8 cellular contexts compared by ENCODE assay signal in the genomic region with DNA sequence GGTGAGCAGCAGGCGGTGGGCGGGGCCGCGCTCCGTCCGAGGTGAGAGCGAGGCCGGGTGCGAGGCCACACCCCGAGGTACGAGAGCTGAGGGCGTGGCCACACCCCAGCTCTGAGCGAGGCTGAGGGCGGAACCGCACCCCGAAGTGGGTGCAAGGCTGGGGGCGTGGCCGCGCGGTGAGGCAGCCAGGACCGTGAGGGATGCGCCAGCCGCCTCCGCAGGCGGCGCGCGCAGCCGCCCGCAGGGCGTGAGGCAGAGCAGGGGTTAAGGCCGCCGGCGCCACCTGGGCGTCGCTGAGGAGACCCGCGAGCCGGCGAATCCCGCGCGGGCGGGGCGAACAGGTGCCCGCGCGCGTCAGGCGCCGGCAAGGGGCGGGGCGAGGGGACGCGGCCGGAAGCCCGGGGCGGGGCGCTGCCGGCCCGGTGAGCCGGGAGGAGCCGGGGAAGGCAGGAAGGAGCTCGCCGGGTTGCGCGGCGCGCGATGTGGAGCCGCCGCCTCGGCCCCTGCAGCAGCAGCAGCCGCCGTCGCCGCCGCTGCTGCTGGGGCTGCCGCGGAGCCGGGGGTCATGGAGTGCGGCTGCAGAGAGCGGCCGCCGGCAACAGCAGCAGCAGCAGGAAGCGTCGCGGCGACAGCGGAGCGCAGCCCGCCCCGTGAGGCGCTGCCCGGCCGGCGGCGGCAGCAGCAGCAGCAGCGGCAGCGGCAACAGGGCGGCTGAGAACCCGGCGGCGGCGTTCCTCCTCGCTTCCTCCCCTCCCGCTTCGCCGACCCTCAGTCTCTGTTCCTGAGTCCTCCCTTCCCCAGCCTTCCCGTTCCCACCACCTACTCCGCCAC.
DNase-seq lines count a peak whose midpoint lies in the region; ATAC-seq lines count a peak whose summit lies in the region.

A gene with protein sequence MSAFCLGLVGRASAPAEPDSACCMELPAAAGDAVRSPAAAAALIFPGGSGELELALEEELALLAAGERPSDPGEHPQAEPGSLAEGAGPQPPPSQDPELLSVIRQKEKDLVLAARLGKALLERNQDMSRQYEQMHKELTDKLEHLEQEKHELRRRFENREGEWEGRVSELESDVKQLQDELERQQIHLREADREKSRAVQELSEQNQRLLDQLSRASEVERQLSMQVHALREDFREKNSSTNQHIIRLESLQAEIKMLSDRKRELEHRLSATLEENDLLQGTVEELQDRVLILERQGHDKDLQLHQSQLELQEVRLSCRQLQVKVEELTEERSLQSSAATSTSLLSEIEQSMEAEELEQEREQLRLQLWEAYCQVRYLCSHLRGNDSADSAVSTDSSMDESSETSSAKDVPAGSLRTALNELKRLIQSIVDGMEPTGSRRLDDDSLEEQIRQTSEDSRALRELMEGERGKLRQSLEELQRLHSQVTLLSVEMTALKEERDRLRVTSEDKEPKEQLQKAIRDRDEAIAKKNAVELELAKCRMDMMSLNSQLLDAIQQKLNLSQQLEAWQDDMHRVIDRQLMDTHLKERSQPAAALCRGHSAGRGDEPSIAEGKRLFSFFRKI (plus strand): TSS at position 449 of the 831 bp plus-strand sequence. CDS start 633 bp downstream, outside the sequence.

- ATAC-seq in GM19025 (IDR thresholded peaks at IDR 0.05; ENCODE audit: low read depth, unreplicated experiment) (peak; percentile 76), HG03196 (IDR thresholded peaks at IDR 0.05; ENCODE audit: unreplicated experiment) (peak; percentile 82)

- peak; percentile 72 for DNase-seq in AG08396 (ENCODE audit: low spot score)
- peak; percentile 94 for DNase-seq in NCI-H2227 treated with DMSO at 0.1 percent for 48 hours (lab: John Stamatoyannopoulos, UW)
- DNase-seq in activated CD4-positive, CD25-positive, alpha-beta regulatory T cell treated with anti-CD3 and anti-CD28 coated beads, Interleukin-2, amount 50 U/mL, for 16 hours (ENCODE audit: low read depth, low spot score): peak; percentile 94
- DNase-seq in central memory CD4-positive, alpha-beta T cell: peak; percentile 99
- peak; percentile 83 for DNase-seq in kidney glomerular epithelial cell (lab: John Stamatoyannopoulos, UW)
- DNase-seq in stimulated activated CD4-positive, alpha-beta T cell treated with anti-CD3 and anti-CD28 coated beads, Interleukin-1b, Interleukin-23, amount 100 ng/mL, for 4 hours (ENCODE audit: low read depth in 2 of 2): peak; percentile 96 to 99

Comparison
In these comparisons a context has a peak if more than half of its experiments do, and no peak if none do; other contexts are left out.
1. Peak in every context shown above with its lines: DNase-seq and ATAC-seq.